ENCODE assay signal across 8 cellular contexts in the genomic region with DNA sequence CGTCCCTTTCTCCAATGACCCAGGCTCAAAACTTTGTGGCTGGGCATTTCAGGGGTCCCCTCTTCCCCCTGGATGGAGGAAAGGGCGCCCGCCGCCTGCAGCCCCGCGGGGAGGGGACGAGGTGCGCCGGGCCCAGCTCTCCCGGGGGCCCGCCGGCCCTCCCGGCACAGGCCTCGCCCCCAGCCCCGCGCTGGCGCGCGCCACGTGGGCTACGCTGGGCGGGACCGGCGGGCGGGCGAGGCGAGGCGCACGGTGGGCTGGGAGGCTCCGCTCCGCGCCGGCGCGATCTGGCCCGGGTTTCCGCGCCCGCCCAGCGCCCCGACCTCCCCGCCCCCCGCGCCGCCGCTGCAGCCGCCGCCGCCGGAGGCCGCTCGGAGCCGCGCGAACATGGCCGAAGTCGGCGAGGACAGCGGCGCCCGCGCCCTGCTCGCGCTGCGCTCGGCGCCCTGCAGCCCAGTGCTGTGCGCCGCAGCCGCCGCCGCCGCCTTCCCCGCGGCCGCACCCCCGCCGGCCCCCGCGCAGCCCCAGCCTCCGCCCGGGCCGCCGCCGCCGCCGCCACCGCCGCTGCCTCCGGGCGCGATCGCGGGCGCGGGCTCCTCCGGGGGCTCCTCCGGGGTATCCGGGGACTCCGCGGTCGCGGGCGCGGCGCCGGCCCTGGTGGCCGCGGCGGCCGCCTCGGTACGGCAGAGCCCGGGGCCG. TPM values are rescaled to one million over a fixed set of nuclear protein-coding genes. Genes with fewer than 3 reads are reported as not detected.
DNase-seq lines count a peak whose midpoint lies in the region; ATAC-seq and TF ChIP-seq lines count a peak whose summit lies in the region.

Gene FOXK1 (plus strand): TSS at position 374 of the 699 bp plus-strand sequence. CDS start 14 bp downstream, at position 388.

- peak within 1 kb of the TSS; percentile 94 for H3K27ac ChIP-seq in CD4-positive, alpha-beta T cell (ENCODE audit: low read depth, low read length)
- H3K27ac ChIP-seq in muscle layer of duodenum (ENCODE audit: low read length): peak within 1 kb of the TSS; percentile 93

- H3K27ac Mint-ChIP-seq in CD4-positive, alpha-beta T cell: peak within 1 kb of the TSS; percentile 98
- peak within 1 kb of the TSS; percentile 97 for H3K27ac Mint-ChIP-seq in activated T-cell treated with anti-CD3 and anti-CD28 coated beads, Interleukin-2, amount 50 U/mL, for 24 hours

- peak within 1 kb of the TSS; percentile 97 for H3K4me3 Mint-ChIP-seq in CD4-positive, alpha-beta T cell
- H3K4me3 Mint-ChIP-seq in activated T-cell treated with anti-CD3 and anti-CD28 coated beads, Interleukin-2, amount 50 U/mL, for 24 hours: peak within 1 kb of the TSS; percentile 90

- H3K4me1 ChIP-seq in muscle layer of duodenum (ENCODE audit: control insufficient read depth in 1 of 2, insufficient read depth in 2 of 2, low read length in 2 of 2): peaks cover 0 to 25% of the 10 kb centered on the region in 2 donors

- peak; percentile 77 for ATAC-seq in CD4-positive, alpha-beta T cell (ENCODE audit: poor library complexity)
- ATAC-seq in GM19395 (IDR thresholded peaks at IDR 0.05; ENCODE audit: unreplicated experiment) (peak; percentile 59), HG03558 (IDR thresholded peaks at IDR 0.05; ENCODE audit: extremely low read depth, unreplicated experiment) (peak; percentile 42), esophagus mucosa (peak; percentile 85)

- H3K36me3 ChIP-seq in muscle layer of duodenum (ENCODE audit: control insufficient read depth in 1 of 2, insufficient read depth in 2 of 2, low read length in 2 of 2): no peaks in the 10 kb centered on the region

- H3K4me3 ChIP-seq in muscle layer of duodenum (ENCODE audit: low read depth in 1 of 2, low read length in 2 of 2): peak within 1 kb of the TSS; percentile 71 to 83

- H3K27me3 ChIP-seq in CD4-positive, alpha-beta T cell (ENCODE audit: control insufficient read depth, insufficient read depth, low read length): no peaks in the 10 kb centered on the region
- H3K27me3 ChIP-seq in muscle layer of duodenum (ENCODE audit: low read depth, low read length): no peaks in the 10 kb centered on the region

- peaks cover 33% of the 10 kb centered on the region for H3K4me1 Mint-ChIP-seq in CD4-positive, alpha-beta T cell (ENCODE audit: low read depth)
- H3K4me1 Mint-ChIP-seq in activated T-cell treated with anti-CD3 and anti-CD28 coated beads, Interleukin-2, amount 50 U/mL, for 24 hours (ENCODE audit: low read depth): peaks cover 29% of the 10 kb centered on the region

- H3K9me3 ChIP-seq in CD4-positive, alpha-beta T cell (ENCODE audit: control insufficient read depth, low read length): no peaks in the 10 kb centered on the region
- no peaks in the 10 kb centered on the region for H3K9me3 ChIP-seq in muscle layer of duodenum (ENCODE audit: control insufficient read depth in 1 of 2, low read length in 2 of 2)

- peaks cover 25% of the 10 kb centered on the region for H3K36me3 Mint-ChIP-seq in CD4-positive, alpha-beta T cell (ENCODE audit: low read depth)
- H3K36me3 Mint-ChIP-seq in activated T-cell treated with anti-CD3 and anti-CD28 coated beads, Interleukin-2, amount 50 U/mL, for 24 hours (ENCODE audit: low read depth): peaks cover 28% of the 10 kb centered on the region

- H3K27me3 Mint-ChIP-seq in CD4-positive, alpha-beta T cell: no peaks in the 10 kb centered on the region
- H3K27me3 Mint-ChIP-seq in activated T-cell treated with anti-CD3 and anti-CD28 coated beads, Interleukin-2, amount 50 U/mL, for 24 hours: no peaks in the 10 kb centered on the region

- CTCF ChIA-PET in CD4-positive, alpha-beta T cell (lab: Charles Lee): interaction anchor here (0.9 to 2.0 kb wide), 4 partner anchors 10 to 49 kb away, joined by 3 to 16 read pairs (median 6); no protein-coding TSS in a partner anchor

- DNase-seq in CD4-positive, alpha-beta T cell: peak; percentile 54 to 86 (median 74)
- DNase-seq in OCI-M1 (lab: John Stamatoyannopoulos, UW): peak; percentile 74
- peak; percentile 90 for DNase-seq in activated T-cell treated with anti-CD3 and anti-CD28 coated beads, Interleukin-2, amount 50 U/mL, for 24 hours
- DNase-seq in stimulated activated CD8-positive, alpha-beta memory T cell treated with anti-CD3 and anti-CD28 coated beads, Interleukin-7, amount 100 ng/mL, for 4 hours (ENCODE audit: low read depth in 2 of 2): peak; percentile 53 to 80

- H3K9me3 Mint-ChIP-seq in CD4-positive, alpha-beta T cell: no peaks in the 10 kb centered on the region
- peaks cover 2% of the 10 kb centered on the region for H3K9me3 Mint-ChIP-seq in activated T-cell treated with anti-CD3 and anti-CD28 coated beads, Interleukin-2, amount 50 U/mL, for 24 hours

- POLR2A ChIA-PET in CD4-positive, alpha-beta T cell (lab: Charles Lee): interaction anchor here (0.6 to 6.7 kb wide), 11 partner anchors 36 to 615 kb away, joined by 3 to 141 read pairs (median 3); partner anchors contain the start of gene AP5Z1

- intact Hi-C loops in CD4-positive, alpha-beta T cell (cut with DNase I, micrococcal nuclease): loop anchor here in 1 of 2 experiments (1.0 to 5.0 kb wide), 5 partner anchors 40 to 365 kb away; partner anchors contain the start of genes AP5Z1 and RBAK

- no peak for TF ChIP-seq CTCF in CD4-positive, alpha-beta T cell (IDR thresholded peaks at IDR 0.05)

RNA-seq across cellular contexts. Expression of gene FOXK1, which starts in this region (rescaled TPM):
- total RNA-seq in CD4-positive, alpha-beta T cell: 10 to 100 TPM; 67.8 to 68.1 TPM
- total RNA-seq in esophagus mucosa: 21.7 TPM

Comparison
In these comparisons a context has a peak if more than half of its experiments do, and no peak if none do; other contexts are left out.
1. Peak in every context shown above with its lines: DNase-seq, ATAC-seq, H3K4me3 ChIP-seq and H3K27ac ChIP-seq.